Comparison of ENCODE assay signal across 8 cellular contexts in genomic region chr1:209652873-209653401, GRCh38. TPM values are rescaled to one million over a fixed set of nuclear protein-coding genes. Genes with fewer than 3 reads are reported as not detected.
DNase-seq lines count a peak whose midpoint lies in the region; ATAC-seq, FAIRE-seq and TF ChIP-seq lines count a peak whose summit lies in the region.

No MANE protein-coding gene starts in this region.

- DNase-seq in GM12891 (ENCODE audit: insufficient read length, low spot score) (no peak), NCI-H1105 treated with DMSO at 0.1 percent for 48 hours (lab: John Stamatoyannopoulos, UW) (peak; percentile 93), fibroblast of pulmonary artery (ENCODE audit: low read depth) (peak; percentile 67), trophoblast cell (peak; percentile 92 to 93), cerebellar nuclear complex (lab: John Stamatoyannopoulos, UW) (no peak), activated gamma-delta T cell treated with Interleukin-2 at 50 U/mL for 16 hours (no peak)
- DNase-seq in activated CD4-positive, alpha-beta T cell treated with anti-CD3 and anti-CD28 coated beads, Interleukin-2, amount 50 U/mL, for 48 hours: peak; percentile 74 to 84

- ATAC-seq in HG03457 (IDR thresholded peaks at IDR 0.05; ENCODE audit: unreplicated experiment): no peak

- no peak overlapping the region for H3K4me2 ChIP-seq in trophoblast cell (ENCODE audit: low read length)

- peaks cover 6% of the 10 kb centered on the region for H3K79me1 ChIP-seq in trophoblast cell (ENCODE audit: low read length)

- H2BK12ac ChIP-seq in trophoblast cell (ENCODE audit: low read length): peak overlapping the region; percentile 65

- no peak overlapping the region for H3K4ac ChIP-seq in trophoblast cell (ENCODE audit: low read depth, low read length)

- H4K91ac ChIP-seq in trophoblast cell (ENCODE audit: low read depth, low read length): peak overlapping the region; percentile 72

- H4K8ac ChIP-seq in trophoblast cell (ENCODE audit: low read depth, low read length): no peak overlapping the region

- H3K9me3 ChIP-seq in trophoblast cell (ENCODE audit: insufficient read depth, low read depth, low read length): no peaks in the 10 kb centered on the region

- WGBS in trophoblast cell (ENCODE audit: extremely low coverage, insufficient coverage, insufficient read length): no CpG with 5 or more reads among the region's 3 CpGs

- peak; percentile 47 for FAIRE-seq in GM12891 (lab: Jason Lieb, UNC)

- H2AK5ac ChIP-seq in trophoblast cell (ENCODE audit: low read length): no peak overlapping the region

- no peak overlapping the region for H2AFZ ChIP-seq in trophoblast cell (ENCODE audit: insufficient read depth, low read length, poor library complexity)

- no peak overlapping the region for H3K14ac ChIP-seq in trophoblast cell (ENCODE audit: low read length)

- peaks cover 19 to 25% of the 10 kb centered on the region in 2 experiments for H3K4me1 ChIP-seq in trophoblast cell (ENCODE audit: control insufficient read depth in 1 of 2, insufficient read depth in 2 of 2, low read length in 2 of 2)

- no peak for TF ChIP-seq CTCF in fibroblast of pulmonary artery (IDR thresholded peaks at IDR 0.05; ENCODE audit: low read length, missing control alignments)

- no peaks in the 10 kb centered on the region for H3K27me3 ChIP-seq in trophoblast cell (ENCODE audit: insufficient read depth, low read length)

- H3K27ac ChIP-seq in trophoblast cell (ENCODE audit: low read depth, low read length): peak overlapping the region; percentile 73

- no peaks in the 10 kb centered on the region for H3K79me2 ChIP-seq in trophoblast cell (ENCODE audit: control insufficient read depth, insufficient read depth, low read length, poor library complexity)

- H3K36me3 ChIP-seq in trophoblast cell (ENCODE audit: control insufficient read depth in 1 of 2, insufficient read depth in 2 of 2, low read length in 2 of 2): no peaks in the 10 kb centered on the region

- H3K4me3 ChIP-seq in fibroblast of pulmonary artery (replicated peaks; ENCODE audit: low read depth, low read length) (no peak overlapping the region), trophoblast cell (ENCODE audit: low read depth, low read length) (no peak overlapping the region)

- peak overlapping the region; percentile 42 for H2BK5ac ChIP-seq in trophoblast cell (ENCODE audit: low read depth, low read length, poor library complexity)

- peak overlapping the region; percentile 59 for H3K18ac ChIP-seq in trophoblast cell (ENCODE audit: low read length)

- H4K12ac ChIP-seq in trophoblast cell (ENCODE audit: low read depth, low read length): no peak overlapping the region

- H3K23ac ChIP-seq in trophoblast cell (ENCODE audit: low read length): no peak overlapping the region

- TF ChIP-seq POLR2A in GM12891 (IDR thresholded peaks at IDR 0.05; ENCODE audit: low read depth, low read length): no peak

- no peak overlapping the region for H3K9ac ChIP-seq in trophoblast cell (ENCODE audit: low read length)

- H2BK120ac ChIP-seq in trophoblast cell (ENCODE audit: insufficient read depth, low read length, poor library complexity): peak overlapping the region; percentile 15

TF ChIP-seq in GM12891, 5 proteins besides CTCF, POLR2A, EP300 and RAD21:
- TF ChIP-seq SPI1 (IDR thresholded peaks at IDR 0.05; ENCODE audit: low read depth, low read length): no peak
- TF ChIP-seq POU2F2 (IDR thresholded peaks at IDR 0.05; ENCODE audit: low read depth, low read length): no peak
- no peak for TF ChIP-seq POLR2AphosphoS5 (IDR thresholded peaks at IDR 0.05; ENCODE audit: low read depth, low read length)
- TF ChIP-seq PAX5 (IDR thresholded peaks at IDR 0.05; ENCODE audit: insufficient read depth, low read length, severe bottlenecking): no peak
- TF ChIP-seq TAF1 (IDR thresholded peaks at IDR 0.05; ENCODE audit: low read depth, low read length): no peak

RNA-seq across cellular contexts. Expression of gene LAMB3, which starts 0.7 kb away (rescaled TPM):
- 0.26 TPM for polyA plus RNA-seq in GM12891 (2012; ENCODE audit: low read depth, missing spikeins)
- polyA plus RNA-seq in trophoblast cell (2013): 3.6 and 4.0 TPM in 2 replicates

RNA-seq across cellular contexts. Expression of gene G0S2, which starts 22.3 kb away (rescaled TPM):
- polyA plus RNA-seq in GM12891 (2012; ENCODE audit: low read depth, missing spikeins): 0.40 TPM
- polyA plus RNA-seq in trophoblast cell (2013): 0.96 and 1.1 TPM in 2 replicates

RNA-seq across cellular contexts. Expression of gene HSD11B1, which starts 51.7 kb away (rescaled TPM):
- 0.10 TPM for polyA plus RNA-seq in GM12891 (2012; ENCODE audit: low read depth, missing spikeins)
- 0.12 TPM in 1 of 2 replicates, not detected in the other for polyA plus RNA-seq in trophoblast cell (2013)

Comparison
In these comparisons a context has a peak if more than half of its experiments do, and no peak if none do; other contexts are left out.
1. DNase-seq: peak in NCI-H1105 treated with DMSO at 0.1 percent for 48 hours (single experiment), activated CD4-positive, alpha-beta T cell treated with anti-CD3 and anti-CD28 coated beads, Interleukin-2, amount 50 U/mL, for 48 hours (2 of 2), fibroblast of pulmonary artery (single experiment) and trophoblast cell (2 of 2); none in GM12891 (single experiment), cerebellar nuclear complex (0 of 2) and activated gamma-delta T cell treated with Interleukin-2 at 50 U/mL for 16 hours (single experiment).